ENCODE assay signal across 20 cellular contexts in the genomic region with DNA sequence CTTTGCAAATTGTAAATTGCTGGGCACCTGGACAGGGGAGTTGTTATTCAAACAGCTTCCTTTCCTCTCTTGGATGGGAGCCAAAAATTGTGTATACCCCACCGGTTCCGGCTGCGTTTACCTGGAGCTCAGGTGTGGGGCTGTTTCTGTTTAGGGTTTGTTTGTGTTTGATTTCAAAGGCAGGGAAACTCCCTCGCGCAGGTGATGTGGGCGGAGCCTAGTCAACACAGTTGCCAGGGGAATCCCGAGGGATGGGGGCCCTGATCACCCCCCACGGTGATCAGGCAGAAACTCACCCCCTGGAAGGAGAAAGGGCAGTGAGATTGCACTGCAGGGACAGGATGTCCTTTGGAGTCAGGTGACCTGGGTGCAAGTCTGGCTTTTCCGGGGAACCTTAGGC. TPM values are rescaled to one million over a fixed set of nuclear protein-coding genes. Genes with fewer than 3 reads are reported as not detected.
DNase-seq lines count a peak whose midpoint lies in the region; ATAC-seq and TF ChIP-seq lines count a peak whose summit lies in the region.
"Had no signal": no experiment of that assay in that cellular context is flagged by ENCODE, and none has a peak within 500 bp of the region (broad histone marks: within the 10 kb centered on the region; RNA-seq: fewer than 3 reads in every experiment).

No MANE protein-coding gene starts in this region.

- no peak for TF ChIP-seq CTCF in colonic mucosa (IDR thresholded peaks at IDR 0.05)
- TF ChIP-seq CTCF in upper lobe of right lung (IDR thresholded peaks at IDR 0.05): no peak

- DNase-seq in NCI-H2081 (lab: John Stamatoyannopoulos, UW) (peak; percentile 69 to 79), NCI-H2081 treated with DMSO at 0.1 percent for 48 hours (lab: John Stamatoyannopoulos, UW) (no peak), NCI-H510A (lab: John Stamatoyannopoulos, UW) (peak; percentile 91), colonic mucosa (peak; percentile 77), upper lobe of right lung (peak; percentile 48), OCI-M2 (lab: John Stamatoyannopoulos, UW; ENCODE audit: unreplicated experiment) (no peak), A172 (ENCODE audit: low spot score) (no peak), cerebellar nuclear complex (lab: John Stamatoyannopoulos, UW) (no peak)
- DNase-seq: activated CD8-positive, alpha-beta memory T cell treated with anti-CD3 and anti-CD28 coated beads for 24 hours; amniotic stem cell; immature natural killer cell; NCI-H2227 treated with DMSO at 0.1 percent for 48 hours; right lobe of liver; stimulated activated CD4-positive, alpha-beta T cell treated with anti-CD3 and anti-CD28 coated beads, Interleukin-2, amount 100 ng/mL, for 48 hours; stimulated activated CD8-positive, alpha-beta memory T cell treated with anti-CD3 and anti-CD28 coated beads, Interleukin-4, amount 100 ng/mL, for 48 hours had no signal

- no peak for ATAC-seq in upper lobe of right lung
- ATAC-seq: activated T-helper 17 cell treated with anti-CD3 and anti-CD28 coated beads, Interleukin-2, amount 50 U/mL, for 72 hours had no signal

- no peaks in the 10 kb centered on the region for H3K36me3 ChIP-seq in colonic mucosa
- no peaks in the 10 kb centered on the region for H3K36me3 ChIP-seq in upper lobe of right lung
- H3K36me3 ChIP-seq: neutrophil, right lobe of liver, thoracic aorta had no signal

- H3K27me3 ChIP-seq in colonic mucosa (no peaks in the 10 kb centered on the region), upper lobe of right lung (no peaks in the 10 kb centered on the region)
- H3K27me3 ChIP-seq: right lobe of liver had no signal

- H3K4me3 ChIP-seq in colonic mucosa (no peak overlapping the region), upper lobe of right lung (no peak overlapping the region)
- H3K4me3 ChIP-seq: right lobe of liver, thoracic aorta had no signal

- peak overlapping the region in 1 of 2 donors; percentile 29 for H3K9ac ChIP-seq in colonic mucosa (ENCODE audit: low read depth in 2 of 2, low read length in 2 of 2)

- H3K27ac ChIP-seq in colonic mucosa (peak overlapping the region; percentile 4), upper lobe of right lung (no peak overlapping the region)
- H3K27ac ChIP-seq: C4-2B, neutrophil, right lobe of liver, thoracic aorta had no signal

- H3K9me3 ChIP-seq in colonic mucosa: no peaks in the 10 kb centered on the region
- H3K9me3 ChIP-seq in upper lobe of right lung: no peaks in the 10 kb centered on the region
- H3K9me3 ChIP-seq: neutrophil, right lobe of liver, thoracic aorta had no signal

- intact Hi-C loops in colonic mucosa (cut with DNase I) (loop anchor here (5.0 kb wide), 2 partner anchors 278 to 363 kb away; no protein-coding TSS in a partner anchor), upper lobe of right lung (cut with DNase I) (no loop called here)

- H3K4me1 ChIP-seq in colonic mucosa (peaks cover 4% of the 10 kb centered on the region), upper lobe of right lung (peaks cover 6% of the 10 kb centered on the region)

RNA-seq across cellular contexts. Expression of a gene that starts 28.3 kb away (rescaled TPM):
- total RNA-seq in colonic mucosa: under 1 TPM in 1 of 2 donors, not detected in 1; 0.10 TPM
- total RNA-seq in upper lobe of right lung: 0.35 TPM
- total RNA-seq in A172 (2014; rRNA removed; shearing (Covaris generic)): not detected in 2 replicates
- total RNA-seq: HT-29, right lobe of liver, thoracic aorta had no signal

Comparison
In these comparisons a context has a peak if more than half of its experiments do, and no peak if none do; other contexts are left out.
1. DNase-seq: peak in NCI-H2081 (2 of 2), NCI-H510A (single experiment), colonic mucosa (single experiment) and upper lobe of right lung (single experiment); none in NCI-H2081 treated with DMSO at 0.1 percent for 48 hours (single experiment), OCI-M2 (single experiment), A172 (single experiment) and cerebellar nuclear complex (0 of 2).